Comparison of ENCODE assay signal across 8 cellular contexts in the genomic region with DNA sequence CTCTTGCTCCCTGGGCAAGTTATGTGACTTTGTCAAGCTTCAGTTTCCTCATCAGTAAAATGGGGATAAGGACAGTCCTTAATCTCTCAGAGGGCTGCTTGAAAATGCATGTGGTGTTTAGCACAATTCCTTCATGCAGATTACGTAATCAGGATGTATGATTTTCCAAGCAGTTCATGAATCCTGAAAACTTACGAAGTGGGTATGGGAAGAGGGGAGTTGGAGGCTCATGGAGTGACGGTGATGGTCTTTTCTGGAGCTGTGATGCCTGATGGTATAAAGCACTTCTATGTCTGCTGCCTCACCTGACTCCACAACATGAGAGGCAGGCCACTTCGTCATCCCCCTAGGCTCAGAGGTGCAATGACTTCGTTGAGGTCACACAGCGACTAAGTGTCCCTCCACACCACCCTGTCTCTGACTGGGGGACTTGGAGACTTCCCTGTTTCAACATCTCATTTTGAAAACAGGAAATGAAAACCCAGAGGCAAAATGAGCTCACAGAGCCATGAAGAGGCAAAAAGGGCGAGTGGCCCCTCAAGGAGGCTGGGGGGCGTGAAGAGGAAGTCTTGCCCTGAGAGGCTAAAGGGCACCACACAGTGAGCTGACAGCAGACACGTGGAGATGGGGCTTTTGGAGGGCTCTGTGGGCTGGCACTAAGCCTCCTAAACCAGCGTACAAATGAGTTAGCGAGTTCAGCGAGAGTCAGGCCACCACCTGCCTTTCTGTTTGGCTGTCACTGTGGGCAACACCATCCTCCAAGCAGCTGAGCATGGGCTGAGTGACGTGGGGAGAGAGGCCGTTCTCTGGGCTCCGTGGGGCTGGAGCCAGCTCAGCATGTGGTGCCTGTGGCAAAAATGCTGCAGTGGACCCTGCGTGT. TPM values are rescaled to one million over a fixed set of nuclear protein-coding genes. Genes with fewer than 3 reads are reported as not detected.
DNase-seq lines count a peak whose midpoint lies in the region; ATAC-seq and TF ChIP-seq lines count a peak whose summit lies in the region.

No MANE protein-coding gene starts in this region.

- no peaks in the 10 kb centered on the region for H3K27me3 Mint-ChIP-seq in activated T-helper 17 cell treated with anti-CD3 and anti-CD28 coated beads, Interleukin-2, amount 50 U/mL, for 72 hours

- H3K4me3 Mint-ChIP-seq in activated T-helper 17 cell treated with anti-CD3 and anti-CD28 coated beads, Interleukin-2, amount 50 U/mL, for 72 hours = no peak overlapping the region

- no peaks in the 10 kb centered on the region for H3K9me3 Mint-ChIP-seq in activated T-helper 17 cell treated with anti-CD3 and anti-CD28 coated beads, Interleukin-2, amount 50 U/mL, for 72 hours

- H3K36me3 Mint-ChIP-seq in activated T-helper 17 cell treated with anti-CD3 and anti-CD28 coated beads, Interleukin-2, amount 50 U/mL, for 72 hours (ENCODE audit: low read depth) = peaks cover 99% of the 10 kb centered on the region

- peak; percentile 53 for ATAC-seq in HG03280 (IDR thresholded peaks at IDR 0.05; ENCODE audit: unreplicated experiment)
- ATAC-seq in activated T-helper 17 cell treated with anti-CD3 and anti-CD28 coated beads, Interleukin-2, amount 50 U/mL, for 72 hours (replicated peaks) = peak; percentile 37

- TF ChIP-seq POLR2A in GM19099 (IDR thresholded peaks at IDR 0.05; ENCODE audit: extremely low read depth, insufficient read length, low read depth) = peak; percentile 44

- DNase-seq in C1 segment of cervical spinal cord (lab: John Stamatoyannopoulos, UW) (peak in 10 of 14 donors; percentile 7 to 58 (median 45)), pons (ENCODE audit: low spot score) (peak; percentile 85), SHP77 treated with DMSO at 0.1 percent for 48 hours (lab: John Stamatoyannopoulos, UW) (no peak), NCI-H748 treated with DMSO at 0.1 percent for 48 hours (lab: John Stamatoyannopoulos, UW) (no peak)
- no peak for DNase-seq in stimulated activated CD4-positive, alpha-beta T cell treated with anti-CD3 and anti-CD28 coated beads, Interleukin-2, amount 100 ng/mL, for 48 hours

- H3K4me1 Mint-ChIP-seq in activated T-helper 17 cell treated with anti-CD3 and anti-CD28 coated beads, Interleukin-2, amount 50 U/mL, for 72 hours = no peaks in the 10 kb centered on the region

- no peak overlapping the region for H3K27ac Mint-ChIP-seq in activated T-helper 17 cell treated with anti-CD3 and anti-CD28 coated beads, Interleukin-2, amount 50 U/mL, for 72 hours

RNA-seq across cellular contexts. Expression of gene MCM5, which starts 10.1 kb away (rescaled TPM):
- 100 to 1,000 TPM; 124 to 273 TPM for total RNA-seq in activated T-helper 17 cell treated with anti-CD3 and anti-CD28 coated beads, Interleukin-2, amount 50 U/mL, for 72 hours

RNA-seq across cellular contexts. Expression of gene HMOX1, which starts 29.1 kb away (rescaled TPM):
- 1 to 10 TPM; 3.5 to 7.3 TPM for total RNA-seq in activated T-helper 17 cell treated with anti-CD3 and anti-CD28 coated beads, Interleukin-2, amount 50 U/mL, for 72 hours

Comparison
In these comparisons a context has a peak if more than half of its experiments do, and no peak if none do; other contexts are left out.
1. DNase-seq: peak in C1 segment of cervical spinal cord (10 of 14) and pons (single experiment); none in SHP77 treated with DMSO at 0.1 percent for 48 hours (single experiment), NCI-H748 treated with DMSO at 0.1 percent for 48 hours (single experiment) and stimulated activated CD4-positive, alpha-beta T cell treated with anti-CD3 and anti-CD28 coated beads, Interleukin-2, amount 100 ng/mL, for 48 hours (0 of 2).